ENCODE assay signal across 1 cellular context in the genomic region with DNA sequence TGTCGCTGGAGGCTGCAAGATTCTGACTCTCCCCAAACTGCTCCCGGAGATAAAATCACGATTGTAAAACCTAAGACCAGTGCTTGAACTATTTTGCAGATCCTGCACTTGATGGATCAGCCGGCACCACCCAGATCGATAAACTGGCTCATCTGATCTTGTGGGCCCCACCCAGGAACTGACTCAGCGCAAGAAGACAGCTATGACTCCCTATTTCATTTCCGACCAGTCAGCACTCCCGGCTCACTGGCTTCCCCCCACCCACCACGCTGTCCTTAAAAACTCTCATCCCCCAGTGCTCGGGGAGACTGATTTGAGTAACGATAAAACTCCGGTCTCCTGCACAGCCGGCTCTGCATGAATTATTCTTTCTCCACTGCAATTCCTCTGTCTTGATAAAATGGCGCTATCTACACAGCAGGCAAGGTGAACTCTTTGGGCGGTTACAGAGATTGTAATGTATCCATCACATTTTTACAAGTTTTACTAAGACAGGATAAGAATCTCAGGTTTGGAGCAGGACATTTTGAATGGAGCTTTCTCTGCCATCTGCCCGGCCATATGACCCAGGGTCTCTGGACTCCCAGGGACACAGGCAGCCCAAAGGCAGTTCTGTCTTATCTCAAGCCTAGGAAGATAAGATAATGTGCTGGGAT.
TF ChIP-seq lines count a peak whose summit lies in the region.

No MANE protein-coding gene starts in this region.

TF ChIP-seq in K562, 482 proteins besides CTCF, POLR2A, EP300 and RAD21 (continued from another document):
- TF ChIP-seq, protein P1, sequence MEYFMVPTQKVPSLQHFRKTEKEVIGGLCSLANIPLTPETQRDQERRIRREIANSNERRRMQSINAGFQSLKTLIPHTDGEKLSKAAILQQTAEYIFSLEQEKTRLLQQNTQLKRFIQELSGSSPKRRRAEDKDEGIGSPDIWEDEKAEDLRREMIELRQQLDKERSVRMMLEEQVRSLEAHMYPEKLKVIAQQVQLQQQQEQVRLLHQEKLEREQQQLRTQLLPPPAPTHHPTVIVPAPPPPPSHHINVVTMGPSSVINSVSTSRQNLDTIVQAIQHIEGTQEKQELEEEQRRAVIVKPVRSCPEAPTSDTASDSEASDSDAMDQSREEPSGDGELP (CRISPR knock-in tag; IDR thresholded peaks at IDR 0.05; ENCODE audit: borderline replicate concordance): peak; percentile 51; the same call in 1 of the 2 replicates
- TF ChIP-seq, protein P2, sequence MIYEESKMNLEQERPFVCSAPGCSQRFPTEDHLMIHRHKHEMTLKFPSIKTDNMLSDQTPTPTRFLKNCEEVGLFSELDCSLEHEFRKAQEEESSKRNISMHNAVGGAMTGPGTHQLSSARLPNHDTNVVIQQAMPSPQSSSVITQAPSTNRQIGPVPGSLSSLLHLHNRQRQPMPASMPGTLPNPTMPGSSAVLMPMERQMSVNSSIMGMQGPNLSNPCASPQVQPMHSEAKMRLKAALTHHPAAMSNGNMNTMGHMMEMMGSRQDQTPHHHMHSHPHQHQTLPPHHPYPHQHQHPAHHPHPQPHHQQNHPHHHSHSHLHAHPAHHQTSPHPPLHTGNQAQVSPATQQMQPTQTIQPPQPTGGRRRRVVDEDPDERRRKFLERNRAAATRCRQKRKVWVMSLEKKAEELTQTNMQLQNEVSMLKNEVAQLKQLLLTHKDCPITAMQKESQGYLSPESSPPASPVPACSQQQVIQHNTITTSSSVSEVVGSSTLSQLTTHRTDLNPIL (CRISPR knock-in tag; IDR thresholded peaks at IDR 0.05): no peak
- TF ChIP-seq ZNF707 (CRISPR knock-in tag; conservative IDR thresholded peaks at IDR 0.05): no peak
- TF ChIP-seq RBFOX2 (IDR thresholded peaks at IDR 0.05; ENCODE audit: low read depth, low read length): peak; percentile 44
- TF ChIP-seq CBX8 (IDR thresholded peaks at IDR 0.05; ENCODE audit: borderline replicate concordance, extremely low read depth, low read depth, low read length, poor library complexity, severe bottlenecking): no peak
- TF ChIP-seq KLF6 (CRISPR knock-in tag; IDR thresholded peaks at IDR 0.05; ENCODE audit: borderline replicate concordance): no peak
- no peak for TF ChIP-seq ILF3 (IDR thresholded peaks at IDR 0.05; ENCODE audit: borderline replicate concordance)
- no peak for TF ChIP-seq PRPF4 (IDR thresholded peaks at IDR 0.05; ENCODE audit: insufficient read depth, low read depth, low read length, poor library complexity, severe bottlenecking)
- 0 out of 4 replicates have a peak, but pooled peaks of 1 of the 2 experiments have one; percentile 77 for TF ChIP-seq RCOR1 (IDR thresholded peaks at IDR 0.05; ENCODE audit: borderline replicate concordance in 1 of 2, low read depth in 2 of 2, low read length in 2 of 2)
- TF ChIP-seq MCM7 (IDR thresholded peaks at IDR 0.05): no peak
- TF ChIP-seq, protein P3, sequence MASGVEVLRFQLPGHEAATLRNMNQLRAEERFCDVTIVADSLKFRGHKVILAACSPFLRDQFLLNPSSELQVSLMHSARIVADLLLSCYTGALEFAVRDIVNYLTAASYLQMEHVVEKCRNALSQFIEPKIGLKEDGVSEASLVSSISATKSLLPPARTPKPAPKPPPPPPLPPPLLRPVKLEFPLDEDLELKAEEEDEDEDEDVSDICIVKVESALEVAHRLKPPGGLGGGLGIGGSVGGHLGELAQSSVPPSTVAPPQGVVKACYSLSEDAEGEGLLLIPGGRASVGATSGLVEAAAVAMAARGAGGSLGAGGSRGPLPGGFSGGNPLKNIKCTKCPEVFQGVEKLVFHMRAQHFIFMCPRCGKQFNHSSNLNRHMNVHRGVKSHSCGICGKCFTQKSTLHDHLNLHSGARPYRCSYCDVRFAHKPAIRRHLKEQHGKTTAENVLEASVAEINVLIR (CRISPR knock-in tag; IDR thresholded peaks at IDR 0.05): no peak
- no peak for TF ChIP-seq FOXP1 (CRISPR knock-in tag; IDR thresholded peaks at IDR 0.05)
- peak; percentile 99 for TF ChIP-seq C11orf30 (IDR thresholded peaks at IDR 0.05; ENCODE audit: low read depth)
- TF ChIP-seq, protein P4, sequence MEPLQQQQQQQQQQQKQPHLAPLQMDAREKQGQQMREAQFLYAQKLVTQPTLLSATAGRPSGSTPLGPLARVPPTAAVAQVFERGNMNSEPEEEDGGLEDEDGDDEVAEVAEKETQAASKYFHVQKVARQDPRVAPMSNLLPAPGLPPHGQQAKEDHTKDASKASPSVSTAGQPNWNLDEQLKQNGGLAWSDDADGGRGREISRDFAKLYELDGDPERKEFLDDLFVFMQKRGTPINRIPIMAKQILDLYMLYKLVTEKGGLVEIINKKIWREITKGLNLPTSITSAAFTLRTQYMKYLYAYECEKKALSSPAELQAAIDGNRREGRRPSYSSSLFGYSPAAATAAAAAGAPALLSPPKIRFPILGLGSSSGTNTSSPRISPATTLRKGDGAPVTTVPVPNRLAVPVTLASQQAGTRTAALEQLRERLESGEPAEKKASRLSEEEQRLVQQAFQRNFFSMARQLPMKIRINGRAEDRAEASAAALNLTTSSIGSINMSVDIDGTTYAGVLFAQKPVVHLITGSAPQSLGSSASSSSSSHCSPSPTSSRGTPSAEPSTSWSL (CRISPR knock-in tag; IDR thresholded peaks at IDR 0.05; ENCODE audit: borderline replicate concordance): no peak
- TF ChIP-seq EP400 (IDR thresholded peaks at IDR 0.05): peak; percentile 74
- TF ChIP-seq ZFX (CRISPR knock-in tag; IDR thresholded peaks at IDR 0.05): no peak
- TF ChIP-seq, protein P5, sequence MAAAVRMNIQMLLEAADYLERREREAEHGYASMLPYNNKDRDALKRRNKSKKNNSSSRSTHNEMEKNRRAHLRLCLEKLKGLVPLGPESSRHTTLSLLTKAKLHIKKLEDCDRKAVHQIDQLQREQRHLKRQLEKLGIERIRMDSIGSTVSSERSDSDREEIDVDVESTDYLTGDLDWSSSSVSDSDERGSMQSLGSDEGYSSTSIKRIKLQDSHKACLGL (CRISPR knock-in tag; IDR thresholded peaks at IDR 0.05; ENCODE audit: borderline replicate concordance, poor library complexity, severe bottlenecking): no peak
- TF ChIP-seq, protein P6, sequence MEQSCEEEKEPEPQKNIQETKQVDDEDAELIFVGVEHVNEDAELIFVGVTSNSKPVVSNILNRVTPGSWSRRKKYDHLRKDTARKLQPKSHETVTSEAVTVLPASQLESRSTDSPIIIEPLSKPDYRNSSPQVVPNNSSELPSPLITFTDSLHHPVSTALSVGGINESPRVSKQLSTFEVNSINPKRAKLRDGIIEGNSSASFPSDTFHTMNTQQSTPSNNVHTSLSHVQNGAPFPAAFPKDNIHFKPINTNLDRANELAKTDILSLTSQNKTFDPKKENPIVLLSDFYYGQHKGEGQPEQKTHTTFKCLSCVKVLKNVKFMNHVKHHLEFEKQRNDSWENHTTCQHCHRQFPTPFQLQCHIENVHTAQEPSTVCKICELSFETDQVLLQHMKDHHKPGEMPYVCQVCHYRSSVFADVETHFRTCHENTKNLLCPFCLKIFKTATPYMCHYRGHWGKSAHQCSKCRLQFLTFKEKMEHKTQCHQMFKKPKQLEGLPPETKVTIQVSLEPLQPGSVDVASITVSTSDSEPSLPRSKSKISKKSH (CRISPR knock-in tag; IDR thresholded peaks at IDR 0.05): no peak
TF ChIP-seq in K562: peak in this region for 108.
